In the genomic region with DNA sequence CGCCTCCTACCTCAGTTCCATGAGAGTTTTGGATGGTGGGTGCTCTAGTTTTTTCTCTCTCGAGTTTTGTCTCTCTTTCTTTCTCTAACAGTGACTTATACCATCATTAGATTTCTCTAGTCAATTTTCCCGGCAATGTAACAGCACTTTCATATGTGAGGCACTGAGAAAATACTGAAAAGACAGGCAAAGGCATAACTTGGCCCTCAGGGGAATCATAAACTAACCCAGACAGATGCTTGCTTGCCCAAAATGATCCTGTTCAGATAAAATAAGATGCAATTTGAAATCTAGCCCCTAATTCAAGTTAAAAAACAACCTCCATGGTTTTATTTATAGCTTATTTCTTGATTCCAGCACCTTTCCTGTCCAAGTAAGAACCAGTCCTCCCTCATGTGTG, we compare ENCODE assay signal across 31 cellular contexts.
"Had no signal": no experiment of that assay in that cellular context is flagged by ENCODE, and none has a peak within 500 bp of the region (broad histone marks: within the 10 kb centered on the region; RNA-seq: fewer than 3 reads in every experiment).

No MANE protein-coding gene starts in this region.

- ATAC-seq: activated CD4-positive, alpha-beta T cell treated with anti-CD3 and anti-CD28 coated beads for 36 hours; esophagus mucosa; gastroesophageal sphincter; left colon; pancreas; stimulated activated memory B cell treated with anti-CD40 and anti-IgM and Interleukin-4, amounts not matched to agents 10 μg/mL and 1 μg/mL and 100 μg/mL, for 72 hours; stimulated activated naive CD8-positive, alpha-beta T cell treated with anti-CD3 and anti-CD28 coated beads, Interleukin-15, amount 100 ng/mL, for 72 hours had no signal

- FAIRE-seq: endothelial cell of umbilical vein, kidney, pancreas had no signal

- H3K9me3 ChIP-seq: gastroesophageal sphincter, pancreas, prostate gland, sigmoid colon, vagina had no signal

- H3K4me1 ChIP-seq: gastroesophageal sphincter, pancreas, prostate gland had no signal

- H3K4me2 ChIP-seq: smooth muscle cell had no signal

- H3K36me3 ChIP-seq: gastroesophageal sphincter, pancreas, prostate gland, sigmoid colon, vagina had no signal

- H3K27ac ChIP-seq: gastroesophageal sphincter, pancreas, prostate gland, sigmoid colon, vagina had no signal

- H3K4me3 ChIP-seq: gastroesophageal sphincter, pancreas, prostate gland, sigmoid colon, smooth muscle cell, vagina had no signal

- H3K27me3 ChIP-seq: gastroesophageal sphincter, pancreas, sigmoid colon, vagina had no signal

- DNase-seq: activated CD4-positive, alpha-beta T cell treated with anti-CD3 and anti-CD28 coated beads for 36 hours; activated CD4-positive, alpha-beta T cell treated with anti-CD3 and anti-CD28 coated beads, Interleukin-2, amount 50 U/mL, for 4 hours; activated CD4-positive, CD25-positive, alpha-beta regulatory T cell; activated CD8-positive, alpha-beta memory T cell treated with anti-CD3 and anti-CD28 coated beads for 24 hours; activated CD8-positive, alpha-beta memory T cell treated with anti-CD3 and anti-CD28 coated beads, Interleukin-2, amount 50 U/mL, for 48 hours; activated gamma-delta T cell; activated naive CD4-positive, alpha-beta T cell treated with anti-CD3 and anti-CD28 coated beads, Interleukin-2, amount 10 ng/mL, durations not matched to agents 7 days and 5 days; activated T-cell treated with anti-CD3 and anti-CD28 coated beads, Interleukin-2, amount 50 U/mL, for 24 hours; amniotic stem cell; caudate nucleus; cortex of kidney; hippocampal formation; kidney; left colon; mammary epithelial cell; naive B cell; pancreas; retina; sigmoid colon; stimulated activated CD4-positive, alpha-beta T cell treated with anti-CD3 and anti-CD28 coated beads, Interleukin-1b, Interleukin-23, amount 100 ng/mL, for 48 hours; stimulated activated CD4-positive, alpha-beta T cell treated with anti-CD3 and anti-CD28 coated beads, Interleukin-4, amount 100 ng/mL, for 4 hours; stimulated activated CD8-positive, alpha-beta memory T cell treated with anti-CD3 and anti-CD28 coated beads, Interleukin-4, amount 100 ng/mL, for 48 hours; stimulated activated naive CD8-positive, alpha-beta T cell treated with anti-CD3 and anti-CD28 coated beads, Interleukin-15, amount 100 ng/mL, for 72 hours; substantia nigra had no signal
